Comparison of ENCODE assay signal across 27 cellular contexts in genomic region chr9:134965851-134966250, GRCh38. TPM values are rescaled to one million over a fixed set of nuclear protein-coding genes. Genes with fewer than 3 reads are reported as not detected.
DNase-seq lines count a peak whose midpoint lies in the region; ATAC-seq, FAIRE-seq and TF ChIP-seq lines count a peak whose summit lies in the region.
"Had no signal": no experiment of that assay in that cellular context is flagged by ENCODE, and none has a peak within 500 bp of the region (broad histone marks: within the 10 kb centered on the region; RNA-seq: fewer than 3 reads in every experiment).

No MANE protein-coding gene starts in this region.

- H3K4me3 Mint-ChIP-seq in natural killer cell treated with Interleukin-12 subunit alpha and Interleukin-12 subunit beta and Interleukin-15 and Interleukin-18, amount 100 ng/mL, for 72 hours: no peak overlapping the region
- no peak overlapping the region for H3K4me3 Mint-ChIP-seq in natural killer cell
- H3K4me3 Mint-ChIP-seq: CD4-positive, CD25-positive, alpha-beta regulatory T cell; IgD-negative memory B cell had no signal

- intact Hi-C loops in natural killer cell (cut with micrococcal nuclease) (no loop called here), kidney (cut with DNase I) (no loop called here), upper lobe of right lung (cut with DNase I) (no loop called here)

- no peaks in the 10 kb centered on the region for H4K20me1 ChIP-seq in osteoblast (ENCODE audit: insufficient read depth, low read length)

- no peak overlapping the region for H2AFZ ChIP-seq in osteoblast (ENCODE audit: low read length)
- H2AFZ ChIP-seq: GM23248 had no signal

- H3K9me3 ChIP-seq in kidney (ENCODE audit: control insufficient read depth in 1 of 2, low read length in 2 of 2) (no peaks in the 10 kb centered on the region), osteoblast (ENCODE audit: low read depth, low read length) (no peaks in the 10 kb centered on the region), upper lobe of right lung (no peaks in the 10 kb centered on the region)
- H3K9me3 ChIP-seq: BE2C, Caco-2 had no signal

- TF ChIP-seq CTCF in natural killer cell (IDR thresholded peaks at IDR 0.05) (no peak), kidney (IDR thresholded peaks at IDR 0.05; ENCODE audit: borderline replicate concordance, extremely low read depth, insufficient read depth) (no peak), osteoblast (IDR thresholded peaks at IDR 0.05; ENCODE audit: extremely low read depth, low read depth, low read length) (no peak), upper lobe of right lung (IDR thresholded peaks at IDR 0.05) (no peak)

- H3K27ac Mint-ChIP-seq in natural killer cell treated with Interleukin-12 subunit alpha and Interleukin-12 subunit beta and Interleukin-15 and Interleukin-18, amount 100 ng/mL, for 72 hours: no peak overlapping the region
- H3K27ac Mint-ChIP-seq in natural killer cell: no peak overlapping the region
- H3K27ac Mint-ChIP-seq: CD4-positive, CD25-positive, alpha-beta regulatory T cell; IgD-negative memory B cell had no signal

- no peak overlapping the region for H3K27ac ChIP-seq in kidney (ENCODE audit: low read depth in 2 of 2, low read length in 2 of 2)
- no peak overlapping the region for H3K27ac ChIP-seq in osteoblast (ENCODE audit: low read depth, low read length)
- no peak overlapping the region for H3K27ac ChIP-seq in upper lobe of right lung
- H3K27ac ChIP-seq: GM23248, RWPE1 had no signal

- H3K4me1 ChIP-seq in kidney (ENCODE audit: control insufficient read depth in 1 of 2, insufficient read depth in 1 of 2, low read depth in 1 of 2, low read length in 2 of 2): no peaks in the 10 kb centered on the region
- peaks cover 3% of the 10 kb centered on the region for H3K4me1 ChIP-seq in osteoblast (ENCODE audit: insufficient read depth, low read length)
- H3K4me1 ChIP-seq in upper lobe of right lung: peaks cover 4% of the 10 kb centered on the region
- H3K4me1 ChIP-seq: Caco-2, HAP-1 had no signal

- FAIRE-seq in kidney (lab: Jason Lieb, UNC): no peak
- FAIRE-seq: GM12891 had no signal

- ATAC-seq in natural killer cell treated with Interleukin-12 subunit alpha and Interleukin-12 subunit beta and Interleukin-15 and Interleukin-18, amount 100 ng/mL, for 72 hours: no peak
- ATAC-seq in natural killer cell (no peak), upper lobe of right lung (no peak), HG03460 (IDR thresholded peaks at IDR 0.05; ENCODE audit: unreplicated experiment) (no peak)

- H3K79me2 ChIP-seq in osteoblast (ENCODE audit: insufficient read depth, low read length): no peaks in the 10 kb centered on the region

- H3K4me1 Mint-ChIP-seq in natural killer cell treated with Interleukin-12 subunit alpha and Interleukin-12 subunit beta and Interleukin-15 and Interleukin-18, amount 100 ng/mL, for 72 hours (ENCODE audit: low read depth in 2 of 2): peaks cover 0 to 2% of the 10 kb centered on the region in 2 donors
- no peaks in the 10 kb centered on the region for H3K4me1 Mint-ChIP-seq in natural killer cell
- H3K4me1 Mint-ChIP-seq: CD4-positive, CD25-positive, alpha-beta regulatory T cell; IgD-negative memory B cell had no signal

- H3K9me3 Mint-ChIP-seq in natural killer cell treated with Interleukin-12 subunit alpha and Interleukin-12 subunit beta and Interleukin-15 and Interleukin-18, amount 100 ng/mL, for 72 hours: no peaks in the 10 kb centered on the region
- no peaks in the 10 kb centered on the region for H3K9me3 Mint-ChIP-seq in natural killer cell
- H3K9me3 Mint-ChIP-seq: CD4-positive, CD25-positive, alpha-beta regulatory T cell; IgD-negative memory B cell had no signal

- H3K27me3 Mint-ChIP-seq in natural killer cell treated with Interleukin-12 subunit alpha and Interleukin-12 subunit beta and Interleukin-15 and Interleukin-18, amount 100 ng/mL, for 72 hours: peaks cover 3 to 6% of the 10 kb centered on the region in 2 donors
- H3K27me3 Mint-ChIP-seq in natural killer cell (ENCODE audit: low read depth in 2 of 2): peaks cover 0 to 6% of the 10 kb centered on the region in 2 donors
- H3K27me3 Mint-ChIP-seq: CD4-positive, CD25-positive, alpha-beta regulatory T cell had no signal

- no peak overlapping the region for H3K4me3 ChIP-seq in kidney (ENCODE audit: low read length in 2 of 2)
- no peak overlapping the region for H3K4me3 ChIP-seq in osteoblast (ENCODE audit: insufficient read depth, low read length)
- no peak overlapping the region for H3K4me3 ChIP-seq in upper lobe of right lung
- H3K4me3 ChIP-seq: GM23248, HAP-1 had no signal

- H3K9ac ChIP-seq in kidney (ENCODE audit: low read length in 2 of 2): no peak overlapping the region
- H3K9ac ChIP-seq: GM23248 had no signal

- no peaks in the 10 kb centered on the region for H3K36me3 Mint-ChIP-seq in natural killer cell treated with Interleukin-12 subunit alpha and Interleukin-12 subunit beta and Interleukin-15 and Interleukin-18, amount 100 ng/mL, for 72 hours
- H3K36me3 Mint-ChIP-seq in natural killer cell: no peaks in the 10 kb centered on the region
- H3K36me3 Mint-ChIP-seq: CD4-positive, CD25-positive, alpha-beta regulatory T cell; IgD-negative memory B cell had no signal

- H3K27me3 ChIP-seq in osteoblast (ENCODE audit: insufficient read depth, low read length): no peaks in the 10 kb centered on the region
- peaks cover 10% of the 10 kb centered on the region for H3K27me3 ChIP-seq in upper lobe of right lung
- H3K27me3 ChIP-seq: BE2C had no signal

- DNase-seq in natural killer cell treated with Interleukin-12 subunit alpha and Interleukin-12 subunit beta and Interleukin-15 and Interleukin-18, amount 100 ng/mL, for 72 hours (ENCODE audit: low spot score): peak; percentile 37
- DNase-seq in natural killer cell: no peak
- peak; percentile 35 for DNase-seq in kidney
- DNase-seq in osteoblast (ENCODE audit: insufficient read length, low spot score, missing footprints): peak; percentile 76
- DNase-seq in upper lobe of right lung: peak; percentile 37
- DNase-seq in NCI-H2107 (lab: John Stamatoyannopoulos, UW): no peak
- DNase-seq in activated CD8-positive, alpha-beta memory T cell treated with anti-CD3 and anti-CD28 coated beads, Interleukin-2, amount 50 U/mL, for 48 hours: no peak
- DNase-seq: BE2C; CD4-positive, CD25-positive, alpha-beta regulatory T cell; DMS 273 treated with DMSO at 0.1 percent for 48 hours; DMS79 treated with DMSO at 0.1 percent for 48 hours; GM23248; NCI-H1105; NCI-H146; NCI-H2029 treated with DMSO at 0.1 percent for 48 hours; NCI-H2171; NCI-H345; NCI-H524; NCI-H774; NK-92 treated with Interleukin-12 subunit alpha and Interleukin-12 subunit beta, amount 100 ng/mL, for 24 hours had no signal

- no peaks in the 10 kb centered on the region for H3K36me3 ChIP-seq in kidney (ENCODE audit: control insufficient read depth in 1 of 2, insufficient read depth in 2 of 2, low read length in 2 of 2)
- H3K36me3 ChIP-seq in osteoblast (ENCODE audit: insufficient read depth, low read length): no peaks in the 10 kb centered on the region
- H3K36me3 ChIP-seq in upper lobe of right lung: no peaks in the 10 kb centered on the region
- H3K36me3 ChIP-seq: BE2C, HAP-1 had no signal

- no peak overlapping the region for H3K4me2 ChIP-seq in osteoblast (ENCODE audit: insufficient read depth, low read length)

RNA-seq across cellular contexts. Expression of gene FCN1, which starts 48.1 kb away (rescaled TPM):
- total RNA-seq in natural killer cell treated with Interleukin-12 subunit alpha and Interleukin-12 subunit beta and Interleukin-15 and Interleukin-18, amount 100 ng/mL, for 72 hours: not detected
- total RNA-seq in natural killer cell (10 to 100 TPM; 22.7 to 70.3 (median 26.9) TPM), kidney (13.0 TPM), osteoblast (not detected in 2 replicates), upper lobe of right lung (63.0 TPM)
- polyA plus RNA-seq in kidney (ENCODE audit: insufficient read depth, low read depth, low replicate concordance): 3.2 TPM
- total RNA-seq: A673; Caco-2; CD4-positive, CD25-positive, alpha-beta regulatory T cell; GM23248 had no signal
- polyA plus RNA-seq: GM23248 had no signal

Comparison
In these comparisons a context has a peak if more than half of its experiments do, and no peak if none do; other contexts are left out.
1. DNase-seq: peak in natural killer cell treated with Interleukin-12 subunit alpha and Interleukin-12 subunit beta and Interleukin-15 and Interleukin-18, amount 100 ng/mL, for 72 hours (single experiment), kidney (single experiment), osteoblast (single experiment) and upper lobe of right lung (single experiment); none in natural killer cell (single experiment), NCI-H2107 (single experiment) and activated CD8-positive, alpha-beta memory T cell treated with anti-CD3 and anti-CD28 coated beads, Interleukin-2, amount 50 U/mL, for 48 hours (single experiment).
2. RNA of gene FCN1, which starts 48.1 kb away (total RNA-seq): 63.0 TPM in upper lobe of right lung (single experiment), 22.7 to 70.3 TPM in natural killer cell and 13.0 TPM in kidney (single experiment); not detected in natural killer cell treated with Interleukin-12 subunit alpha and Interleukin-12 subunit beta and Interleukin-15 and Interleukin-18, amount 100 ng/mL, for 72 hours and not detected in osteoblast; every median in the first group is over 10 times any median in the second.